In genomic region chr5:102865171-102865509, GRCh38 we compare ENCODE assay signal across 10 cellular contexts.
DNase-seq lines count a peak whose midpoint lies in the region; FAIRE-seq and TF ChIP-seq lines count a peak whose summit lies in the region.
"Had no signal": no experiment of that assay in that cellular context is flagged by ENCODE, and none has a peak within 500 bp of the region (broad histone marks: within the 10 kb centered on the region; RNA-seq: fewer than 3 reads in every experiment).

No MANE protein-coding gene starts in this region.

- H3K9me3 ChIP-seq in ascending aorta (no peaks in the 10 kb centered on the region), kidney (ENCODE audit: control insufficient read depth in 1 of 2, low read length in 2 of 2) (no peaks in the 10 kb centered on the region), suprapubic skin (no peaks in the 10 kb centered on the region)

- WGBS in suprapubic skin = 31% methylated on average over 3 of the region's 3 CpGs

- TF ChIP-seq CTCF in ascending aorta (IDR thresholded peaks at IDR 0.05) (no peak), kidney (IDR thresholded peaks at IDR 0.05; ENCODE audit: borderline replicate concordance, extremely low read depth, insufficient read depth) (no peak), suprapubic skin (IDR thresholded peaks at IDR 0.05) (no peak), GM13977 (IDR thresholded peaks at IDR 0.05; ENCODE audit: extremely low read depth, insufficient read depth, missing control alignments) (no peak)

- FAIRE-seq in kidney (lab: Jason Lieb, UNC) = no peak

- H3K27ac Mint-ChIP-seq in T-helper 1 cell treated with Interleukin-12 subunit alpha and Interleukin-12 subunit beta and Interleukin-4 antibody, amounts not matched to agents 30 μg/mL and 1 μg/mL, for 36 hours = no peak overlapping the region

- peak overlapping the region in 1 of 2 donors; percentile 74 for H3K9ac ChIP-seq in kidney (ENCODE audit: low read length in 2 of 2)

- H3K27me3 Mint-ChIP-seq in T-helper 1 cell treated with Interleukin-12 subunit alpha and Interleukin-12 subunit beta and Interleukin-4 antibody, amounts not matched to agents 30 μg/mL and 1 μg/mL, for 36 hours (ENCODE audit: low read depth) = peaks cover 24% of the 10 kb centered on the region

- no peak for TF ChIP-seq POLR2A in suprapubic skin (IDR thresholded peaks at IDR 0.05)

- H3K9me3 Mint-ChIP-seq in T-helper 1 cell treated with Interleukin-12 subunit alpha and Interleukin-12 subunit beta and Interleukin-4 antibody, amounts not matched to agents 30 μg/mL and 1 μg/mL, for 36 hours = no peaks in the 10 kb centered on the region

- in situ Hi-C loops in GM13977 (cut with MboI; ENCODE audit: low pct_unique_long_range_greater_than_20kb, low sequenced_read_pairs, unreplicated experiment) = no loop called here

- H3K4me3 Mint-ChIP-seq in T-helper 1 cell treated with Interleukin-12 subunit alpha and Interleukin-12 subunit beta and Interleukin-4 antibody, amounts not matched to agents 30 μg/mL and 1 μg/mL, for 36 hours = peak overlapping the region; percentile 68

- intact Hi-C loops in ascending aorta (cut with DNase I) (loop anchor here (1.0 to 10.0 kb wide), 5 partner anchors 43 to 109 kb away; no protein-coding TSS in a partner anchor), kidney (cut with DNase I) (no loop called here)

- H3K27me3 ChIP-seq in ascending aorta = no peaks in the 10 kb centered on the region
- no peaks in the 10 kb centered on the region for H3K27me3 ChIP-seq in suprapubic skin

- TF ChIP-seq EP300 in suprapubic skin (IDR thresholded peaks at IDR 0.05) = no peak

- H3K4me1 ChIP-seq in ascending aorta (peaks cover 0 to 32% of the 10 kb centered on the region in 2 donors), kidney (ENCODE audit: control insufficient read depth in 1 of 2, insufficient read depth in 1 of 2, low read depth in 1 of 2, low read length in 2 of 2) (peaks cover 2 to 4% of the 10 kb centered on the region in 2 donors), suprapubic skin (peaks cover 21% of the 10 kb centered on the region)

- H3K36me3 ChIP-seq in ascending aorta (no peaks in the 10 kb centered on the region), kidney (ENCODE audit: control insufficient read depth in 1 of 2, insufficient read depth in 2 of 2, low read length in 2 of 2) (peaks cover 0 to 2% of the 10 kb centered on the region in 2 donors), suprapubic skin (no peaks in the 10 kb centered on the region)

- DNase-seq in T-helper 1 cell (no peak), ascending aorta (ENCODE audit: low spot score in 2 of 2) (no peak), kidney (no peak), suprapubic skin (ENCODE audit: low spot score in 2 of 2) (no peak), GM13977 (ENCODE audit: low spot score) (no peak), GDM1 (lab: John Stamatoyannopoulos, UW) (no peak)
- no peak for DNase-seq in stimulated activated naive CD4-positive, alpha-beta T cell treated with Interleukin-2 at 50 U/mL for 16 hours (lab: John Stamatoyannopoulos, UW)
- DNase-seq: DND-41; NK-92 treated with Interleukin-12 subunit alpha and Interleukin-12 subunit beta, amount 100 ng/mL, for 24 hours had no signal

- H3K27ac ChIP-seq in ascending aorta (peak overlapping the region; percentile 92 to 96), kidney (ENCODE audit: low read depth in 2 of 2, low read length in 2 of 2) (peak overlapping the region in 1 of 2 donors; percentile 49), suprapubic skin (peak overlapping the region; percentile 92)

- H3K4me1 Mint-ChIP-seq in T-helper 1 cell treated with Interleukin-12 subunit alpha and Interleukin-12 subunit beta and Interleukin-4 antibody, amounts not matched to agents 30 μg/mL and 1 μg/mL, for 36 hours (ENCODE audit: low read depth) = peaks cover 5% of the 10 kb centered on the region

- H3K36me3 Mint-ChIP-seq in T-helper 1 cell treated with Interleukin-12 subunit alpha and Interleukin-12 subunit beta and Interleukin-4 antibody, amounts not matched to agents 30 μg/mL and 1 μg/mL, for 36 hours (ENCODE audit: low read depth) = peaks cover 15% of the 10 kb centered on the region

- H3K4me3 ChIP-seq in ascending aorta = peak overlapping the region; percentile 71 to 73
- peak overlapping the region; percentile 71 for H3K4me3 ChIP-seq in kidney (ENCODE audit: low read length in 2 of 2)
- peak overlapping the region; percentile 76 for H3K4me3 ChIP-seq in suprapubic skin
